Comparison of ENCODE assay signal across 8 cellular contexts in genomic region chr1:149812893-149813801, GRCh38. TPM values are rescaled to one million over a fixed set of nuclear protein-coding genes. Genes with fewer than 3 reads are reported as not detected.
A peak's percentile ranks its signal among the peaks of the same experiment; 100 is the strongest.
DNase-seq lines count a peak whose midpoint lies in the region; TF ChIP-seq lines count a peak whose summit lies in the region.
"Not testable (repeated sequence)": the region's sequence is repeated elsewhere in the genome, so short reads cannot be mapped to it uniquely, and the experiment has no call there.

No MANE protein-coding gene starts in this region.

- DNase-seq in DMS79 (lab: John Stamatoyannopoulos, UW) (peak; percentile 62), NCI-H1417 (lab: John Stamatoyannopoulos, UW) (peak; percentile 69 to 91 (median 89)), SIG-M5 treated with dmso at 0.1 percent for 504 hours (lab: John Stamatoyannopoulos, UW; ENCODE audit: unreplicated experiment) (peak; percentile 92), fibroblast of pulmonary artery (ENCODE audit: low read depth) (peak; percentile 80), myocyte (ENCODE audit: low read depth) (peak; percentile 46)
- peak; percentile 81 for DNase-seq in activated effector memory CD4-positive, alpha-beta T cell treated with anti-CD3 and anti-CD28 coated beads, Interleukin-2, amount 50 U/mL, for 16 hours
- DNase-seq in stimulated activated CD8-positive, alpha-beta memory T cell treated with anti-CD3 and anti-CD28 coated beads, Interleukin-7, amount 100 ng/mL, for 48 hours (ENCODE audit: extremely low read depth in 1 of 2, low read depth in 1 of 2) = peak; percentile 24

- POLR2A ChIA-PET in HEK293 (lab: Yijun Ruan, JAX) = not testable (repeated sequence)

- H3K4me3 ChIP-seq in HEK293 (ENCODE audit: low read depth, low read length) (peak overlapping the region; percentile 29), fibroblast of pulmonary artery (replicated peaks; ENCODE audit: low read depth, low read length) (peak overlapping the region; percentile 57)

- H3K36me3 ChIP-seq in HEK293 (ENCODE audit: control insufficient read depth in 2 of 2, insufficient read depth in 1 of 2, low read length in 2 of 2) = not testable (repeated sequence)

- not testable (repeated sequence) for H3K9me3 ChIP-seq in HEK293 (ENCODE audit: control insufficient read depth, insufficient read depth, low read depth, low read length)

- CTCF ChIA-PET in HEK293 (lab: Yijun Ruan, JAX) = not testable (repeated sequence)

- peak overlapping the region; percentile 39; the same call in 1 of the 2 replicates for H3K27ac ChIP-seq in HEK293 (ENCODE audit: extremely low read depth, low read depth, low read length)

- H3K4me1 ChIP-seq in HEK293 (ENCODE audit: control insufficient read depth, insufficient read depth, low read length) = not testable (repeated sequence)

- TF ChIP-seq CTCF in HEK293 (tag by site-specific recombination; IDR thresholded peaks at IDR 0.05) = peak; percentile 22; the same call in 1 of the 2 replicates
- TF ChIP-seq CTCF in fibroblast of pulmonary artery (IDR thresholded peaks at IDR 0.05; ENCODE audit: low read length, missing control alignments) = not testable (repeated sequence)

TF ChIP-seq in HEK293, 187 proteins besides CTCF, POLR2A, EP300 and RAD21:
- TF ChIP-seq ZBTB26 (tag by site-specific recombination; optimal IDR thresholded peaks at IDR 0.05) (peak; percentile 77), ZNF394 (tag by site-specific recombination; IDR thresholded peaks at IDR 0.05; ENCODE audit: borderline replicate concordance) (peak; percentile 75), GLIS2 (tag by site-specific recombination; IDR thresholded peaks at IDR 0.05) (peak; percentile 39; the same call in 1 of the 2 replicates), GLIS1 (tag by site-specific recombination; IDR thresholded peaks at IDR 0.05) (peak; percentile 63), ZNF600 (tag by site-specific recombination; IDR thresholded peaks at IDR 0.05) (peak; percentile 38; the same call in 1 of the 2 replicates), ZNF341 (tag by site-specific recombination; IDR thresholded peaks at IDR 0.05; ENCODE audit: low read depth) (peak; percentile 44; the same call in 1 of the 2 replicates), ZNF501 (tag by site-specific recombination; IDR thresholded peaks at IDR 0.05) (peak; percentile 81; the same call in 1 of the 2 replicates), ZFP37 (tag by site-specific recombination; IDR thresholded peaks at IDR 0.05) (peak; percentile 62; the same call in 1 of the 2 replicates), ZBTB17 (tag by site-specific recombination; IDR thresholded peaks at IDR 0.05) (peak; percentile 43; the same call in 1 of the 2 replicates), HIC1 (tag by site-specific recombination; IDR thresholded peaks at IDR 0.05) (peak; percentile 52; the same call in 1 of the 2 replicates), ZNF335 (tag by site-specific recombination; conservative IDR thresholded peaks at IDR 0.05) (peak; percentile 36; the same call in 1 of the 2 replicates), PRDM2 (tag by site-specific recombination; IDR thresholded peaks at IDR 0.05; ENCODE audit: borderline replicate concordance) (0 out of 2 replicates have a peak, but pooled peaks have one; percentile 61), ZSCAN30 (tag by site-specific recombination; IDR thresholded peaks at IDR 0.05) (peak; percentile 43; the same call in 1 of the 2 replicates), SP7 (tag by site-specific recombination; IDR thresholded peaks at IDR 0.05) (peak; percentile 15; the same call in 1 of the 2 replicates), ZNF121 (tag by site-specific recombination; IDR thresholded peaks at IDR 0.05) (0 out of 2 replicates have a peak, but pooled peaks have one; percentile 48)

RNA-seq across cellular contexts. Expression of gene FCGR1A, which starts 30.7 kb away (rescaled TPM):
- not detected in 2 replicates for total RNA-seq in myocyte
- polyA plus RNA-seq in myocyte (2012) = 0.09 TPM

Comparison
In these comparisons a context has a peak if more than half of its experiments do, and no peak if none do; other contexts are left out.
1. Peak in every context shown above with its lines: DNase-seq, H3K4me3 ChIP-seq and H3K27ac ChIP-seq.
2. DNase-seq: peak in every context shown above with its lines; median percentile 92 in SIG-M5 treated with dmso at 0.1 percent for 504 hours; 89 in NCI-H1417; 81 in activated effector memory CD4-positive, alpha-beta T cell treated with anti-CD3 and anti-CD28 coated beads, Interleukin-2, amount 50 U/mL, for 16 hours; 80 in fibroblast of pulmonary artery; 62 in DMS79; 46 in myocyte; 24 in stimulated activated CD8-positive, alpha-beta memory T cell treated with anti-CD3 and anti-CD28 coated beads, Interleukin-7, amount 100 ng/mL, for 48 hours.